Comparison of ENCODE assay signal across 18 cellular contexts in the genomic region with DNA sequence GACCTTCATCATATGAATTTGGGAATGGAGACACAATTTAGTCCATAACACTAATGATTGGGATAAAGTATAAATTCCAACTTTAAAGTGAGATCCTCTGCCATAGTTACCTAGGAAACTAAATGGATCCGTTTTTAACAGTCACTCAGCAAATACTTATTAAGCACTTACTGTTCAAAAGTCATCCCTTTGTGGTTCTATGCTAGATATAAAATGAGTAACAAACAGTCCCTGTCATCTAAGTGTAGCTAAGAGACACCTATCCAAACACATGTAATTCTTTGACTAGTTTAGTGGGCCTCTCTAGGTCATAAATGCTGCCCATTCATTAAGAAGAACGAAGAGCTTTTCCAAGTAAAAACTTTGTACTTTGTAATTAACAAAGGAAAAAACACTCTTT.
A peak's percentile ranks its signal among the peaks of the same experiment; 100 is the strongest.
DNase-seq lines count a peak whose midpoint lies in the region; ATAC-seq and TF ChIP-seq lines count a peak whose summit lies in the region.
"Had no signal": no experiment of that assay in that cellular context is flagged by ENCODE, and none has a peak within 500 bp of the region (broad histone marks: within the 10 kb centered on the region; RNA-seq: fewer than 3 reads in every experiment).

No MANE protein-coding gene starts in this region.

- H3K9me3 ChIP-seq in HEK293 (ENCODE audit: control insufficient read depth, insufficient read depth, low read depth, low read length) (no peaks in the 10 kb centered on the region), PC-3 (ENCODE audit: low read length) (no peaks in the 10 kb centered on the region)
- H3K9me3 ChIP-seq: A549, HAP-1 had no signal

- H3K27ac ChIP-seq in HEK293 (ENCODE audit: extremely low read depth, low read depth, low read length) (no peak overlapping the region), PC-3 (ENCODE audit: low read length) (peak overlapping the region; percentile 96)
- H3K27ac ChIP-seq: A549 had no signal

- CTCF ChIA-PET in HEK293 (lab: Yijun Ruan, JAX) (no interaction called here), PC-3 (lab: Charles Lee) (no interaction called here)

- POLR2A ChIA-PET in HEK293 (lab: Yijun Ruan, JAX) (no interaction called here), PC-3 (lab: Charles Lee; ENCODE audit: unreplicated experiment) (no interaction called here)

- no peaks in the 10 kb centered on the region for H3K27me3 ChIP-seq in PC-3 (ENCODE audit: low read length)

- H3K9me2 ChIP-seq in PC-3 (replicated peaks; ENCODE audit: low read length), result no peaks in the 10 kb centered on the region

- no peak overlapping the region for H3K4me3 ChIP-seq in HEK293 (ENCODE audit: low read depth, low read length)
- peak overlapping the region; percentile 11; the same call in 1 of the 2 replicates for H3K4me3 ChIP-seq in PC-3 (ENCODE audit: low read length)
- H3K4me3 ChIP-seq: A549, GM23338, HAP-1 had no signal

- ATAC-seq in PC-3, result peak; percentile 88
- ATAC-seq: A549, GM23338 had no signal

- no peak overlapping the region for H2AFZ ChIP-seq in PC-3 (ENCODE audit: low read length)
- H2AFZ ChIP-seq: GM23338 had no signal

- H3K9ac ChIP-seq in PC-3 (ENCODE audit: low read length), result peak overlapping the region; percentile 76

- no peaks in the 10 kb centered on the region for H3K79me2 ChIP-seq in PC-3 (ENCODE audit: low read length)

- no peaks in the 10 kb centered on the region for H3K4me1 ChIP-seq in HEK293 (ENCODE audit: control insufficient read depth, insufficient read depth, low read length)
- peaks cover 34% of the 10 kb centered on the region for H3K4me1 ChIP-seq in PC-3 (ENCODE audit: insufficient read depth, low read length)
- H3K4me1 ChIP-seq: A549 had no signal

- H3K36me3 ChIP-seq in HEK293 (ENCODE audit: control insufficient read depth in 2 of 2, insufficient read depth in 1 of 2, low read length in 2 of 2) (no peaks in the 10 kb centered on the region), PC-3 (ENCODE audit: low read depth, low read length) (no peaks in the 10 kb centered on the region)
- H3K36me3 ChIP-seq: HAP-1 had no signal

- DNase-seq in ELR (ENCODE audit: low read depth) (peak; percentile 25), PC-3 (peak; percentile 86), kidney tubule cell (ENCODE audit: low spot score) (peak; percentile 10), NCI-H1105 (lab: John Stamatoyannopoulos, UW) (no peak), GM19240 (ENCODE audit: insufficient read length, low spot score) (no peak), dermis blood vessel endothelial cell (no peak), NCI-H2081 treated with DMSO at 0.1 percent for 48 hours (lab: John Stamatoyannopoulos, UW) (no peak)
- DNase-seq: 8988T; C1 segment of cervical spinal cord; Calu3; CD4-positive, alpha-beta memory T cell; COR-L47; DMS53; DMS79 treated with DMSO at 0.1 percent for 48 hours had no signal

- peaks cover 14% of the 10 kb centered on the region for H3F3A ChIP-seq in PC-3 (ENCODE audit: low read length, unreplicated experiment)

- peak overlapping the region; percentile 66 for H3K4me2 ChIP-seq in PC-3 (ENCODE audit: low read length)
- H3K4me2 ChIP-seq: A549, GM23338 had no signal

- no TSS peak for BruUV-seq in PC-3 (replicated peaks; lab: Mats Ljungman, UMichigan)

- no peaks in the 10 kb centered on the region for H4K20me1 ChIP-seq in PC-3 (ENCODE audit: low read length)

- TF ChIP-seq CTCF in HEK293 (tag by site-specific recombination; IDR thresholded peaks at IDR 0.05) (no peak), PC-3 (conservative IDR thresholded peaks at IDR 0.05; ENCODE audit: low read depth, low read length) (no peak)

- intact Hi-C loops in PC-3 (cut with micrococcal nuclease), result loop anchor here (2.0 to 10.0 kb wide), 4 partner anchors 36 to 580 kb away; no protein-coding TSS in a partner anchor

TF ChIP-seq in HEK293, 187 proteins besides CTCF, POLR2A, EP300 and RAD21:
- TF ChIP-seq ZNF174 (tag by site-specific recombination; IDR thresholded peaks at IDR 0.05) (no peak), ZNF549 (tag by site-specific recombination; IDR thresholded peaks at IDR 0.05) (peak; percentile 79), ZBTB17 (tag by site-specific recombination; IDR thresholded peaks at IDR 0.05) (no peak)

Comparison
In these comparisons a context has a peak if more than half of its experiments do, and no peak if none do; other contexts are left out.
1. DNase-seq: peak in ELR (single experiment), PC-3 (single experiment) and kidney tubule cell (single experiment); none in NCI-H1105 (single experiment), GM19240 (single experiment), dermis blood vessel endothelial cell (single experiment) and NCI-H2081 treated with DMSO at 0.1 percent for 48 hours (single experiment).